In the genomic region with DNA sequence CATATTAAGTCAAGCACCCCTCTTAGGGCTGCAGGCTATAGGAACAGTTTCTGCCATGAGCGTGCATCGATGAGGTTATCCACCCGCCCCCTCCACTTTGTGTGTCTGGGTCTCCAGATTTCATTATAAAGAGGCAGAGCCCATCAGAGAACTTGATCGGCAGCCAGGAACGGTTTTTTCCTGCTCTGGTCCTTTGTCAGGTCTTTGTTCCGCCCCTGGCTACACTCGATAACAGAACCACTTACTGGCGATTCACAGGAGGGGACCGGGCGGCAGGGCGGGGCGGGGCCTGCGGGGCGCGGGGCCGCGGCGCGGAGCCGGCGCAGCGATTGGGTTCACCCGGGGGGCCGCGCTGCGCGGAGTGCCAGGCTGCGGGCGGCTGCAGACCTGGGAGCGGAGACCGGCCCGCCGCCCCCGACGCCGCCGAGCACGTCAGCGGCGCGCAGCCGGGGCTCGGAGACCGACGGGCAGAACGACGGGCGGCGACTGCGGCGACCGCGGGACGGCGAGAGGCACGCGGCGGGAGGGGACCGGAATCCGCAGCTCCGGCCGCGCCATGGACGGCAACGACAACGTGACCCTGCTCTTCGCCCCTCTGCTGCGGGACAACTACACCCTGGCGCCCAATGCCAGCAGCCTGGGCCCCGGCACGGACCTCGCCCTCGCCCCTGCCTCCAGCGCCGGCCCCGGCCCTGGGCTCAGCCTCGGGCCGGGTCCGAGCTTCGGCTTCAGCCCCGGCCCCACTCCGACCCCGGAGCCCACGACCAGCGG, we compare ENCODE assay signal across 8 cellular contexts. TPM values are rescaled to one million over a fixed set of nuclear protein-coding genes. Genes with fewer than 3 reads are reported as not detected.
A peak's percentile ranks its signal among the peaks of the same experiment; 100 is the strongest.
DNase-seq lines count a peak whose midpoint lies in the region; ATAC-seq and TF ChIP-seq lines count a peak whose summit lies in the region.

A gene with protein sequence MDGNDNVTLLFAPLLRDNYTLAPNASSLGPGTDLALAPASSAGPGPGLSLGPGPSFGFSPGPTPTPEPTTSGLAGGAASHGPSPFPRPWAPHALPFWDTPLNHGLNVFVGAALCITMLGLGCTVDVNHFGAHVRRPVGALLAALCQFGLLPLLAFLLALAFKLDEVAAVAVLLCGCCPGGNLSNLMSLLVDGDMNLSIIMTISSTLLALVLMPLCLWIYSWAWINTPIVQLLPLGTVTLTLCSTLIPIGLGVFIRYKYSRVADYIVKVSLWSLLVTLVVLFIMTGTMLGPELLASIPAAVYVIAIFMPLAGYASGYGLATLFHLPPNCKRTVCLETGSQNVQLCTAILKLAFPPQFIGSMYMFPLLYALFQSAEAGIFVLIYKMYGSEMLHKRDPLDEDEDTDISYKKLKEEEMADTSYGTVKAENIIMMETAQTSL (plus strand): TSS at position 338 of the 771 bp plus-strand sequence. CDS start 219 bp downstream, at position 557.

- H3K9me3 ChIP-seq in PC-3 (ENCODE audit: low read length): no peaks in the 10 kb centered on the region
- no peaks in the 10 kb centered on the region for H3K9me3 ChIP-seq in osteoblast (ENCODE audit: low read depth, low read length)

- H3K4me3 Mint-ChIP-seq in dendritic cell treated with granulocyte-macrophage colony-stimulating factor and Interleukin-4, amounts not matched to agents 40 ng/mL and 50 ng/mL, for 4 days: peak within 1 kb of the TSS; percentile 44

- BruUV-seq in PC-3 (replicated peaks; lab: Mats Ljungman, UMichigan): no TSS peak

- H3K79me2 ChIP-seq in PC-3 (ENCODE audit: low read length) (no peaks in the 10 kb centered on the region), osteoblast (ENCODE audit: insufficient read depth, low read length) (no peaks in the 10 kb centered on the region)

- H3K4me2 ChIP-seq in PC-3 (ENCODE audit: low read length): peak within 1 kb of the TSS; percentile 65
- no peak within 1 kb of the TSS for H3K4me2 ChIP-seq in osteoblast (ENCODE audit: insufficient read depth, low read length)

- H3K27me3 ChIP-seq in PC-3 (ENCODE audit: low read length): no peaks in the 10 kb centered on the region
- H3K27me3 ChIP-seq in osteoblast (ENCODE audit: insufficient read depth, low read length): peaks cover 71% of the 10 kb centered on the region

- H3K4me1 ChIP-seq in PC-3 (ENCODE audit: insufficient read depth, low read length) (no peaks in the 10 kb centered on the region), osteoblast (ENCODE audit: insufficient read depth, low read length) (no peaks in the 10 kb centered on the region)

- H3K36me3 Mint-ChIP-seq in dendritic cell treated with granulocyte-macrophage colony-stimulating factor and Interleukin-4, amounts not matched to agents 40 ng/mL and 50 ng/mL, for 4 days (ENCODE audit: low read depth): no peaks in the 10 kb centered on the region

- peaks cover 16% of the 10 kb centered on the region for H3K4me1 Mint-ChIP-seq in dendritic cell treated with granulocyte-macrophage colony-stimulating factor and Interleukin-4, amounts not matched to agents 40 ng/mL and 50 ng/mL, for 4 days (ENCODE audit: low read depth)

- H3F3A ChIP-seq in PC-3 (ENCODE audit: low read length, unreplicated experiment): no peaks in the 10 kb centered on the region

- peak; percentile 32 for DNase-seq in stimulated activated CD4-positive, alpha-beta T cell treated with anti-CD3 and anti-CD28 coated beads, Interleukin-15, amount 100 ng/mL, for 24 hours
- no peak for DNase-seq in stimulated activated CD4-positive, alpha-beta T cell treated with anti-CD3 and anti-CD28 coated beads, Interleukin-1b, Interleukin-23, amount 100 ng/mL, for 48 hours
- DNase-seq in PC-3 (no peak), osteoblast (ENCODE audit: insufficient read length, low spot score, missing footprints) (peak; percentile 79), H4 (ENCODE audit: low spot score) (no peak)

- H2AFZ ChIP-seq in PC-3 (ENCODE audit: low read length) (peak within 1 kb of the TSS; percentile 45; the same call in 1 of the 2 replicates), osteoblast (ENCODE audit: low read length) (peak within 1 kb of the TSS; percentile 62)

- intact Hi-C loops in PC-3 (cut with micrococcal nuclease): loop anchor here (10.0 kb wide), 1 partner anchor 58 kb away; no protein-coding TSS in a partner anchor
- intact Hi-C loops in dendritic cell treated with granulocyte-macrophage colony-stimulating factor and Interleukin-4, amounts not matched to agents 40 ng/mL and 50 ng/mL, for 4 days (cut with micrococcal nuclease): no loop called here

- no peaks in the 10 kb centered on the region for H3K36me3 ChIP-seq in PC-3 (ENCODE audit: low read depth, low read length)
- no peaks in the 10 kb centered on the region for H3K36me3 ChIP-seq in osteoblast (ENCODE audit: insufficient read depth, low read length)

- no peak within 1 kb of the TSS for H3K27ac ChIP-seq in PC-3 (ENCODE audit: low read length)
- H3K27ac ChIP-seq in osteoblast (ENCODE audit: low read depth, low read length): no peak within 1 kb of the TSS

- H3K9me2 ChIP-seq in PC-3 (replicated peaks; ENCODE audit: low read length): no peaks in the 10 kb centered on the region

- ATAC-seq in PC-3 (peak; percentile 49), HG03521 (IDR thresholded peaks at IDR 0.05; ENCODE audit: unreplicated experiment) (no peak), GM19324 (IDR thresholded peaks at IDR 0.05; ENCODE audit: low FRiP score, unreplicated experiment) (no peak)

- H3K9ac ChIP-seq in PC-3 (ENCODE audit: low read length): no peak within 1 kb of the TSS

- TF ChIP-seq CTCF in PC-3 (conservative IDR thresholded peaks at IDR 0.05; ENCODE audit: low read depth, low read length) (no peak), osteoblast (IDR thresholded peaks at IDR 0.05; ENCODE audit: extremely low read depth, low read depth, low read length) (no peak)

- CTCF ChIA-PET in PC-3 (lab: Charles Lee): no interaction called here

- H4K20me1 ChIP-seq in PC-3 (ENCODE audit: low read length): no peaks in the 10 kb centered on the region
- H4K20me1 ChIP-seq in osteoblast (ENCODE audit: insufficient read depth, low read length): no peaks in the 10 kb centered on the region

- H3K9me3 Mint-ChIP-seq in dendritic cell treated with granulocyte-macrophage colony-stimulating factor and Interleukin-4, amounts not matched to agents 40 ng/mL and 50 ng/mL, for 4 days: no peaks in the 10 kb centered on the region

- H3K4me3 ChIP-seq in PC-3 (ENCODE audit: low read length): peak within 1 kb of the TSS; percentile 50
- H3K4me3 ChIP-seq in osteoblast (ENCODE audit: insufficient read depth, low read length): peak within 1 kb of the TSS; percentile 27

- peaks cover 61% of the 10 kb centered on the region for H3K27me3 Mint-ChIP-seq in dendritic cell treated with granulocyte-macrophage colony-stimulating factor and Interleukin-4, amounts not matched to agents 40 ng/mL and 50 ng/mL, for 4 days

- no peak within 1 kb of the TSS for H3K27ac Mint-ChIP-seq in dendritic cell treated with granulocyte-macrophage colony-stimulating factor and Interleukin-4, amounts not matched to agents 40 ng/mL and 50 ng/mL, for 4 days

- POLR2A ChIA-PET in PC-3 (lab: Charles Lee; ENCODE audit: unreplicated experiment): no interaction called here

RNA-seq across cellular contexts. Expression of the gene that starts here (rescaled TPM):
- total RNA-seq in PC-3 (2014; rRNA removed) (not detected in 2 replicates), osteoblast (not detected in 2 replicates)
- 0.06 and 1.5 TPM in 2 replicates for total RNA-seq in H4 (2014; rRNA removed; shearing (Covaris generic))

Comparison
In these comparisons a context has a peak if more than half of its experiments do, and no peak if none do; other contexts are left out.
1. Peak in ATAC-seq, H3K4me3 ChIP-seq and H3K4me2 ChIP-seq in PC-3; RNA of the gene not detected or under 1 TPM.
2. Peak in DNase-seq and H3K4me3 ChIP-seq in osteoblast; RNA of the gene not detected or under 1 TPM.